Comparison of ENCODE assay signal across 8 cellular contexts in the genomic region with DNA sequence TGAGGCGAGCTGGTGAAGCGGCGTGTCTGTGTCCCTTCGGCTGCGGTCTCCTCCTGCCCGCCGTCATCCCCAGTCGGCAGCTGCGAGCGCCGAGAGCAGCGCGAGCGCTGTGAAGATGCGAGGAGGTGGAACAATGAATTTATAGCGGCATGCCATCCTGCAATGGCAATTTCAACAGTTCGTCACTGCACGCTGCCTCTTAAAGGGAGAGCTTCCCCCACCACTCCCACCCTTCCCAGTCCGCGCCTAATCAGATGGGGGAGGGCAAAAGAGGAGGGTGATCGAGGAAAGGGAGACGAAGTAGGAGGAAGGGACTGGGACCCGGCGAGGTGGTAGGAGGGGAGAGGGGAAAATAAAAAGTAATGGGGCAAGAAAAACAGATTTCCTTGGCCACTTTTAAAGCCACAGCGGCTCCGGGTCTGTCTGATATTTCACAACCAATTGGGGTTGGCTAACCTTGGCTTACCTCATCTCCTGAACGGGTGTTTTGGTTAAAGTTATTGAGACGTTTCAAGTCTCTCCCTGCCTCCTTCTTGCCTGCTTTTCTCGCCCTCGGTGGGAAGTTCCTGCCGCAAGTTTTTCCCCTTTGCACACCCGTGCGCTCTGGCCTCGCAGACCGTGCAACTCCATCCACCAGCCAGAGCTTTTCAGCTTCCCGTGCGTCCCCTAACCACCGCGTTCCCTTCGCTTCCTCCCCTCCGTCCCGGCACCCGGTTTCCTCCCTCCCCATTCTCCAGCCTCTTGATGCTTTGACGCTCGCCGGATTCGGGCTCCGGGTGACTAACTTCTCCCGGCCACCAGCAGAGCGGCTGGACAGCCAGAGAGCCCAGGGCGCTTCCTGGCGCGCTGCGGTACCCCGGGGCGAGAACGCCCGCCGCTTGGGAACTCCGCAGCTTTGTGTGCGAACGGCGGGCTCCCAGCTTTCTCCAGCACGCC. TPM values are rescaled to one million over a fixed set of nuclear protein-coding genes. Genes with fewer than 3 reads are reported as not detected.
DNase-seq lines count a peak whose midpoint lies in the region; ATAC-seq, FAIRE-seq and TF ChIP-seq lines count a peak whose summit lies in the region.

A gene (minus strand): TSS at position 111 of the 936 bp plus-strand sequence. CDS start 697 bp downstream, outside the sequence.

- H3K27me3 ChIP-seq in HUES6 (ENCODE audit: control insufficient read depth, insufficient read depth, low read length) (peaks cover 70% of the 10 kb centered on the region), iPS-18a (ENCODE audit: control insufficient read depth, insufficient read depth, low read length) (peaks cover 47% of the 10 kb centered on the region), small intestine (ENCODE audit: control insufficient read depth in 2 of 2, insufficient read depth in 2 of 2, low read length in 2 of 2) (peaks cover 6 to 8% of the 10 kb centered on the region in 2 donors)

- no peak within 1 kb of the TSS for H3K27ac ChIP-seq in HUES6 (ENCODE audit: low read depth, low read length)
- no peak within 1 kb of the TSS for H3K27ac ChIP-seq in iPS-18a (ENCODE audit: low read length)
- peak within 1 kb of the TSS in 1 of 2 donors; percentile 91 for H3K27ac ChIP-seq in small intestine (ENCODE audit: low read depth in 1 of 2, low read length in 1 of 2)

- no peak for FAIRE-seq in small intestine (lab: Jason Lieb, UNC)

- H3K9ac ChIP-seq in HUES6 (ENCODE audit: low read length) (peak within 1 kb of the TSS; percentile 68), iPS-18a (ENCODE audit: low read length) (peak within 1 kb of the TSS; percentile 57)

- CTCF ChIA-PET in AG04449 (lab: Yijun Ruan, JAX): no interaction called here

- DNase-seq in AG04449 (ENCODE audit: low read depth, low spot score) (no peak), astrocyte of the hippocampus (ENCODE audit: low read depth, low spot score) (peak; percentile 67), small intestine (no peak), cortex of kidney (lab: John Stamatoyannopoulos, UW) (no peak)
- DNase-seq in activated naive CD4-positive, alpha-beta T cell treated with anti-CD3 and anti-CD28 coated beads, Interleukin-2, amount 50 U/mL, for 16 hours: no peak

- WGBS in small intestine, 3 donors: 2 to 10% (median 10%) methylated on average over 63 to 64 of the region's 64 CpGs

- H3K36me3 ChIP-seq in HUES6 (ENCODE audit: control insufficient read depth, insufficient read depth, low read length) (no peaks in the 10 kb centered on the region), iPS-18a (ENCODE audit: control insufficient read depth, low read depth, low read length) (no peaks in the 10 kb centered on the region), small intestine (ENCODE audit: control insufficient read depth in 2 of 2, insufficient read depth in 2 of 2, low read length in 2 of 2) (no peaks in the 10 kb centered on the region)

- H3K4me3 ChIP-seq in AG04449 (ENCODE audit: low read depth, low read length) (peak within 1 kb of the TSS; percentile 70), HUES6 (ENCODE audit: low read depth, low read length) (peak within 1 kb of the TSS; percentile 60), iPS-18a (ENCODE audit: low read length) (peak within 1 kb of the TSS; percentile 62), small intestine (ENCODE audit: low read depth in 1 of 2, low read length in 2 of 2) (peak within 1 kb of the TSS; percentile 12 to 22)

- H3K4me1 ChIP-seq in HUES6 (ENCODE audit: control insufficient read depth, insufficient read depth, low read length) (peaks cover 13% of the 10 kb centered on the region), iPS-18a (ENCODE audit: control insufficient read depth, low read depth, low read length) (peaks cover 7% of the 10 kb centered on the region), small intestine (ENCODE audit: control insufficient read depth in 2 of 2, insufficient read depth in 1 of 2, low read depth in 1 of 2, low read length in 1 of 2) (no peaks in the 10 kb centered on the region)

- POLR2A ChIA-PET in AG04449 (lab: Yijun Ruan, JAX): interaction anchor here (1.0 kb wide), 1 partner anchor 1389 kb away, joined by 3 read pairs; no protein-coding TSS in a partner anchor

- H3K9me3 ChIP-seq in HUES6 (ENCODE audit: control insufficient read depth, insufficient read depth, low read depth, low read length) (no peaks in the 10 kb centered on the region), iPS-18a (ENCODE audit: control insufficient read depth, low read depth, low read length) (no peaks in the 10 kb centered on the region), small intestine (ENCODE audit: control insufficient read depth, low read depth) (no peaks in the 10 kb centered on the region)

- no peak for ATAC-seq in HG02610 (IDR thresholded peaks at IDR 0.05; ENCODE audit: unreplicated experiment)

- no peak for TF ChIP-seq CTCF in AG04449 (IDR thresholded peaks at IDR 0.05; ENCODE audit: insufficient read depth, low read length, missing control alignments)

RNA-seq across cellular contexts. Expression of the gene that starts here (rescaled TPM):
- polyA plus RNA-seq in small intestine: 1 to 10 TPM in 1 of 3 donors, under 1 TPM in 2; under 0.01 to 4.4 (median 0.27) TPM

Comparison
In these comparisons a context has a peak if more than half of its experiments do, and no peak if none do; other contexts are left out.
1. H3K4me3 ChIP-seq: peak in every context shown above with its lines; median percentile 70 in AG04449; 62 in iPS-18a; 60 in HUES6; 17 in small intestine.